22 cellular contexts compared by ENCODE assay signal in the genomic region with DNA sequence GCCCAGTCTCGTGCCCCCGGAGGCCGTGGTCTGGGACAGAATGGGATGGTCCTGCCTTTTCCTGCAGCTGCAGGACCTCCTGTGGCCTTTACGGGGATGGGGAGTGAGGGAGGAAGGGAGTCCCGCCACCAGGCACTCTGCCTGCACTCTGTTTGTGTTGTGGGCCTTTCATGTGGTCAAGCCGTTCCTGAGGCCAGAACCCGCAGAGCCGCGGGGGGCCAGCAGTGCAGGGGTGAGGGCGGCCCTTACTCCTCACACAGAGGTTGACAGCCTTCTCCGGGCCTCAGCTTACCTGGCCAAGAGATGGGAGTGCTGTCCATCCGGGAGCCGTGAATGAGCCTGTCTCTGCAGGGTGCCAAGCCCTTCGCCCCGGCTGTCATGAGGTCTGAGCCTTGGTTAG.
"Had no signal": no experiment of that assay in that cellular context is flagged by ENCODE, and none has a peak within 500 bp of the region (broad histone marks: within the 10 kb centered on the region; RNA-seq: fewer than 3 reads in every experiment).

No MANE protein-coding gene starts in this region.

- H3K27ac Mint-ChIP-seq: activated CD4-positive, alpha-beta T cell treated with anti-CD3 and anti-CD28 coated beads for 36 hours; activated naive CD4-positive, alpha-beta T cell treated with anti-CD3 and anti-CD28 coated beads, Interleukin-2, amount 50 U/mL, for 72 hours had no signal

- ATAC-seq: activated CD4-positive, alpha-beta T cell treated with anti-CD3 and anti-CD28 coated beads for 36 hours; activated naive CD4-positive, alpha-beta T cell treated with anti-CD3 and anti-CD28 coated beads, Interleukin-2, amount 50 U/mL, for 72 hours; left lung; right cardiac atrium; stimulated activated naive CD8-positive, alpha-beta T cell treated with anti-CD3 and anti-CD28 coated beads, Interleukin-15, amount 100 ng/mL, for 72 hours had no signal

- H3K4me1 ChIP-seq: adrenal gland, colonic mucosa, left lung, prostate gland, suprapubic skin, vagina had no signal

- H3K36me3 Mint-ChIP-seq: activated naive CD4-positive, alpha-beta T cell treated with anti-CD3 and anti-CD28 coated beads, Interleukin-2, amount 50 U/mL, for 72 hours had no signal

- H3K9me3 Mint-ChIP-seq: activated naive CD4-positive, alpha-beta T cell treated with anti-CD3 and anti-CD28 coated beads, Interleukin-2, amount 50 U/mL, for 72 hours; neural crest cell; stimulated activated naive CD8-positive, alpha-beta T cell treated with anti-CD3 and anti-CD28 coated beads, Interleukin-15, amount 100 ng/mL, for 72 hours had no signal

- H3K9me3 ChIP-seq: adrenal gland, colonic mucosa, prostate gland, suprapubic skin, vagina had no signal

- H3K36me3 ChIP-seq: adrenal gland, colonic mucosa, left lung, prostate gland, suprapubic skin, vagina had no signal

- DNase-seq: activated CD4-positive, alpha-beta T cell treated with anti-CD3 and anti-CD28 coated beads for 36 hours; activated CD4-positive, alpha-beta T cell treated with anti-CD3 and anti-CD28 coated beads, Interleukin-2, amount 50 U/mL, for 48 hours; activated gamma-delta T cell treated with Interleukin-2 at 50 U/mL for 16 hours; adrenal gland; central memory CD4-positive, alpha-beta T cell; colonic mucosa; foreskin melanocyte; glutamatergic neuron; hippocampal formation; small intestine; stimulated activated CD4-positive, alpha-beta T cell treated with anti-CD3 and anti-CD28 coated beads, Interleukin-4, amount 100 ng/mL, for 1 hour; stimulated activated naive CD8-positive, alpha-beta T cell treated with anti-CD3 and anti-CD28 coated beads, Interleukin-15, amount 100 ng/mL, for 72 hours; T-helper 2 cell; trophoblast cell had no signal

- H3K4me3 ChIP-seq: adrenal gland, colonic mucosa, left lung, prostate gland, suprapubic skin, vagina had no signal

- H3K4me1 Mint-ChIP-seq: activated CD4-positive, alpha-beta T cell treated with anti-CD3 and anti-CD28 coated beads for 36 hours; stimulated activated naive CD8-positive, alpha-beta T cell treated with anti-CD3 and anti-CD28 coated beads, Interleukin-15, amount 100 ng/mL, for 72 hours had no signal

- H3K27me3 Mint-ChIP-seq: activated CD4-positive, alpha-beta T cell treated with anti-CD3 and anti-CD28 coated beads for 36 hours; stimulated activated naive CD8-positive, alpha-beta T cell treated with anti-CD3 and anti-CD28 coated beads, Interleukin-15, amount 100 ng/mL, for 72 hours had no signal

- H3K4me3 Mint-ChIP-seq: activated CD4-positive, alpha-beta T cell treated with anti-CD3 and anti-CD28 coated beads for 36 hours; brain; neural crest cell; stimulated activated naive CD8-positive, alpha-beta T cell treated with anti-CD3 and anti-CD28 coated beads, Interleukin-15, amount 100 ng/mL, for 72 hours had no signal

- H3K27ac ChIP-seq: adrenal gland, colonic mucosa, left lung, prostate gland, suprapubic skin, vagina had no signal

- H3K27me3 ChIP-seq: adrenal gland, colonic mucosa, suprapubic skin, vagina had no signal
